8 cellular contexts compared by ENCODE assay signal in genomic region chr4:176377705-176378302, GRCh38. TPM values are rescaled to one million over a fixed set of nuclear protein-coding genes. Genes with fewer than 3 reads are reported as not detected.
A peak's percentile ranks its signal among the peaks of the same experiment; 100 is the strongest.
DNase-seq lines count a peak whose midpoint lies in the region; ATAC-seq, FAIRE-seq and TF ChIP-seq lines count a peak whose summit lies in the region.

No MANE protein-coding gene starts in this region.

- no peaks in the 10 kb centered on the region for H3K27me3 ChIP-seq in Panc1 (ENCODE audit: control insufficient read depth, insufficient read depth, low read length)
- no peaks in the 10 kb centered on the region for H3K27me3 ChIP-seq in CD4-positive, alpha-beta T cell (ENCODE audit: control insufficient read depth, insufficient read depth, low read length)

- H3K36me3 Mint-ChIP-seq in CD4-positive, alpha-beta T cell (ENCODE audit: low read depth): no peaks in the 10 kb centered on the region
- no peaks in the 10 kb centered on the region for H3K36me3 Mint-ChIP-seq in activated T-cell treated with anti-CD3 and anti-CD28 coated beads, Interleukin-2, amount 50 U/mL, for 24 hours (ENCODE audit: low read depth)

- no peaks in the 10 kb centered on the region for H3K9me3 Mint-ChIP-seq in CD4-positive, alpha-beta T cell
- no peaks in the 10 kb centered on the region for H3K9me3 Mint-ChIP-seq in activated T-cell treated with anti-CD3 and anti-CD28 coated beads, Interleukin-2, amount 50 U/mL, for 24 hours

- no peaks in the 10 kb centered on the region for H3K9me3 ChIP-seq in Panc1 (ENCODE audit: control insufficient read depth, insufficient read depth, low read depth, low read length)
- H3K9me3 ChIP-seq in CD4-positive, alpha-beta T cell (ENCODE audit: control insufficient read depth, low read length): no peaks in the 10 kb centered on the region

- in situ Hi-C loops in Panc1 (cut with HindIII; ENCODE audit: low pct_unique_long_range_greater_than_20kb, low sequenced_read_pairs): no loop called here

- no peak overlapping the region for H3K4me3 ChIP-seq in Panc1 (ENCODE audit: low read depth in 2 of 2, low read length in 2 of 2)

- CTCF ChIA-PET in Panc1 (lab: Charles Lee): interaction anchor here (0.6 to 1.4 kb wide), 2 partner anchors 376 to 670 kb away, joined by 3 read pairs; no protein-coding TSS in a partner anchor
- CTCF ChIA-PET in CD4-positive, alpha-beta T cell (lab: Charles Lee): no interaction called here

- ATAC-seq in GM19328 (IDR thresholded peaks at IDR 0.05; ENCODE audit: unreplicated experiment): peak; percentile 80
- peak; percentile 83 for ATAC-seq in HG03108 (IDR thresholded peaks at IDR 0.05; ENCODE audit: unreplicated experiment)
- ATAC-seq in Panc1: no peak
- no peak for ATAC-seq in CD4-positive, alpha-beta T cell (ENCODE audit: poor library complexity)

- peak; percentile 48; the same call in 1 of the 2 replicates for TF ChIP-seq CTCF in Panc1 (IDR thresholded peaks at IDR 0.05)
- TF ChIP-seq CTCF in CD4-positive, alpha-beta T cell (IDR thresholded peaks at IDR 0.05): no peak

- peak; percentile 48 for DNase-seq in DMS53 treated with DMSO at 0.1 percent for 48 hours (lab: John Stamatoyannopoulos, UW; ENCODE audit: unreplicated experiment)
- no peak for DNase-seq in Panc1 (ENCODE audit: low read depth, low spot score)
- DNase-seq in CD4-positive, alpha-beta T cell: no peak
- no peak for DNase-seq in HUDEP-2 (lab: John Stamatoyannopoulos, UW; ENCODE audit: unreplicated experiment in 76 of 76)
- no peak for DNase-seq in activated T-cell treated with anti-CD3 and anti-CD28 coated beads, Interleukin-2, amount 50 U/mL, for 24 hours

- H3K4me3 Mint-ChIP-seq in CD4-positive, alpha-beta T cell: no peak overlapping the region
- H3K4me3 Mint-ChIP-seq in activated T-cell treated with anti-CD3 and anti-CD28 coated beads, Interleukin-2, amount 50 U/mL, for 24 hours: no peak overlapping the region

- BruUV-seq in Panc1 (replicated peaks; lab: Mats Ljungman, UMichigan): no TSS peak

- no peaks in the 10 kb centered on the region for H3K27me3 Mint-ChIP-seq in CD4-positive, alpha-beta T cell
- H3K27me3 Mint-ChIP-seq in activated T-cell treated with anti-CD3 and anti-CD28 coated beads, Interleukin-2, amount 50 U/mL, for 24 hours: peaks cover 6% of the 10 kb centered on the region

- peaks cover 3% of the 10 kb centered on the region; the same call in 1 of the 2 replicates for H3K4me1 ChIP-seq in Panc1 (ENCODE audit: control insufficient read depth, insufficient read depth, low read length)

- POLR2A ChIA-PET in Panc1 (lab: Charles Lee): no interaction called here
- POLR2A ChIA-PET in CD4-positive, alpha-beta T cell (lab: Charles Lee): no interaction called here

- H3K27ac ChIP-seq in Panc1 (ENCODE audit: low read length): no peak overlapping the region
- H3K27ac ChIP-seq in CD4-positive, alpha-beta T cell (ENCODE audit: low read depth, low read length): no peak overlapping the region

- intact Hi-C loops in Panc1 (cut with micrococcal nuclease; ENCODE audit: unreplicated experiment): loop anchor here (2.0 to 10.0 kb wide), 4 partner anchors 384 to 967 kb away; no protein-coding TSS in a partner anchor
- intact Hi-C loops in CD4-positive, alpha-beta T cell (cut with DNase I, micrococcal nuclease): loop anchor here (5.0 to 10.0 kb wide), 3 partner anchors 667 to 964 kb away; no protein-coding TSS in a partner anchor

- no peaks in the 10 kb centered on the region for H3K36me3 ChIP-seq in Panc1 (ENCODE audit: control insufficient read depth, insufficient read depth, low read length)

- H3K4me1 Mint-ChIP-seq in CD4-positive, alpha-beta T cell (ENCODE audit: low read depth): no peaks in the 10 kb centered on the region
- H3K4me1 Mint-ChIP-seq in activated T-cell treated with anti-CD3 and anti-CD28 coated beads, Interleukin-2, amount 50 U/mL, for 24 hours (ENCODE audit: low read depth): no peaks in the 10 kb centered on the region

- no peak overlapping the region for H3K27ac Mint-ChIP-seq in CD4-positive, alpha-beta T cell
- H3K27ac Mint-ChIP-seq in activated T-cell treated with anti-CD3 and anti-CD28 coated beads, Interleukin-2, amount 50 U/mL, for 24 hours: no peak overlapping the region

- FAIRE-seq in islet of Langerhans (lab: Jason Lieb, UNC): peak; percentile 93

RNA-seq across cellular contexts. Expression of gene SPCS3, which starts 58.0 kb away (rescaled TPM):
- 78.5 TPM for total RNA-seq in Panc1 (2021; ENCODE audit: unreplicated experiment)
- 47.3 TPM for polyA plus RNA-seq in Panc1 (2012; ENCODE audit: insufficient read length)
- 100 to 1,000 TPM; 149 TPM for total RNA-seq in CD4-positive, alpha-beta T cell

Comparison
In these comparisons a context has a peak if more than half of its experiments do, and no peak if none do; other contexts are left out.
1. ATAC-seq: peak in GM19328 (single experiment) and HG03108 (single experiment); none in Panc1 (single experiment) and CD4-positive, alpha-beta T cell (single experiment).